Comparison of ENCODE assay signal across 2 cellular contexts in the genomic region with DNA sequence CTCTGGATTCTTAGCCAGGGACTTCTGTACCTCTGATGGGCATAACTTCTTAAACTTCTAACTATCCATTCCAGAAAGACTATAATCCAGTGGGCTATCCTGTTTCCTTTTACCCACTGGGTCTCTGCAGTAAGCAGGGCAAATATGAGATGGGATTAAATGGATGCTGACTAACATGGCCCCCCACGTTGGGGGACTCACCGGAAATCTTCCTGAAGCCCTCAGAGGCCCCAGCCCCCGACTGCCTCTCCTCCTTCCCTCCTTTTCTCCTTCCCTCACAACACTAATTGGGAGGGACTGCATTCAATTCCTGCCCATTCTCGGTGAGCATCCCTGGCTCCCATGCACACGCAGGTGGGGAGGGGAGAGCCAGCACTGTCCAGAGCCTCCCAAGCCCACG.
TF ChIP-seq lines count a peak whose summit lies in the region.

No MANE protein-coding gene starts in this region.

TF ChIP-seq in SK-N-SH, 30 proteins besides CTCF, POLR2A, EP300 and RAD21 (continued from another document):
- TF ChIP-seq, protein P1, sequence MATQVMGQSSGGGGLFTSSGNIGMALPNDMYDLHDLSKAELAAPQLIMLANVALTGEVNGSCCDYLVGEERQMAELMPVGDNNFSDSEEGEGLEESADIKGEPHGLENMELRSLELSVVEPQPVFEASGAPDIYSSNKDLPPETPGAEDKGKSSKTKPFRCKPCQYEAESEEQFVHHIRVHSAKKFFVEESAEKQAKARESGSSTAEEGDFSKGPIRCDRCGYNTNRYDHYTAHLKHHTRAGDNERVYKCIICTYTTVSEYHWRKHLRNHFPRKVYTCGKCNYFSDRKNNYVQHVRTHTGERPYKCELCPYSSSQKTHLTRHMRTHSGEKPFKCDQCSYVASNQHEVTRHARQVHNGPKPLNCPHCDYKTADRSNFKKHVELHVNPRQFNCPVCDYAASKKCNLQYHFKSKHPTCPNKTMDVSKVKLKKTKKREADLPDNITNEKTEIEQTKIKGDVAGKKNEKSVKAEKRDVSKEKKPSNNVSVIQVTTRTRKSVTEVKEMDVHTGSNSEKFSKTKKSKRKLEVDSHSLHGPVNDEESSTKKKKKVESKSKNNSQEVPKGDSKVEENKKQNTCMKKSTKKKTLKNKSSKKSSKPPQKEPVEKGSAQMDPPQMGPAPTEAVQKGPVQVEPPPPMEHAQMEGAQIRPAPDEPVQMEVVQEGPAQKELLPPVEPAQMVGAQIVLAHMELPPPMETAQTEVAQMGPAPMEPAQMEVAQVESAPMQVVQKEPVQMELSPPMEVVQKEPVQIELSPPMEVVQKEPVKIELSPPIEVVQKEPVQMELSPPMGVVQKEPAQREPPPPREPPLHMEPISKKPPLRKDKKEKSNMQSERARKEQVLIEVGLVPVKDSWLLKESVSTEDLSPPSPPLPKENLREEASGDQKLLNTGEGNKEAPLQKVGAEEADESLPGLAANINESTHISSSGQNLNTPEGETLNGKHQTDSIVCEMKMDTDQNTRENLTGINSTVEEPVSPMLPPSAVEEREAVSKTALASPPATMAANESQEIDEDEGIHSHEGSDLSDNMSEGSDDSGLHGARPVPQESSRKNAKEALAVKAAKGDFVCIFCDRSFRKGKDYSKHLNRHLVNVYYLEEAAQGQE (IDR thresholded peaks at IDR 0.05; ENCODE audit: low read depth, low read length) = no peak
- TF ChIP-seq IRF3 (IDR thresholded peaks at IDR 0.05; ENCODE audit: low read depth, low read length) (no peak), GABPA (IDR thresholded peaks at IDR 0.05; ENCODE audit: low read depth) (no peak)
- TF ChIP-seq, protein P2, sequence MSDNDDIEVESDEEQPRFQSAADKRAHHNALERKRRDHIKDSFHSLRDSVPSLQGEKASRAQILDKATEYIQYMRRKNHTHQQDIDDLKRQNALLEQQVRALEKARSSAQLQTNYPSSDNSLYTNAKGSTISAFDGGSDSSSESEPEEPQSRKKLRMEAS (IDR thresholded peaks at IDR 0.05; ENCODE audit: low read depth) = no peak
TF ChIP-seq in SK-N-SH: peak in this region for 0.

TF ChIP-seq in SK-N-SH treated with all-trans-retinoic acid at 6 μM for 48 hours, 23 proteins besides CTCF, POLR2A, EP300 and RAD21 (continued from another document):
- TF ChIP-seq CSRNP3 (CRISPR knock-in tag; IDR thresholded peaks at IDR 0.05) (no peak), ESRRG (CRISPR knock-in tag; IDR thresholded peaks at IDR 0.05) (no peak), ARNTL (CRISPR knock-in tag; IDR thresholded peaks at IDR 0.05; ENCODE audit: borderline replicate concordance, low read depth) (no peak), GLIS3 (CRISPR knock-in tag; IDR thresholded peaks at IDR 0.05) (no peak), ISL1 (CRISPR knock-in tag; IDR thresholded peaks at IDR 0.05) (no peak), OSR1 (CRISPR knock-in tag; IDR thresholded peaks at IDR 0.05) (no peak), ZNF565 (CRISPR knock-in tag; conservative IDR thresholded peaks at IDR 0.05; ENCODE audit: low read depth) (no peak), ZFP30 (CRISPR knock-in tag; IDR thresholded peaks at IDR 0.05) (no peak), BACH2 (CRISPR knock-in tag; IDR thresholded peaks at IDR 0.05; ENCODE audit: borderline replicate concordance) (no peak), ZNF70 (CRISPR knock-in tag; IDR thresholded peaks at IDR 0.05) (no peak), ZC3H10 (CRISPR knock-in tag; IDR thresholded peaks at IDR 0.05) (no peak), CSDC2 (CRISPR knock-in tag; IDR thresholded peaks at IDR 0.05) (no peak), RARB (CRISPR knock-in tag; IDR thresholded peaks at IDR 0.05) (no peak), ZNF8 (CRISPR knock-in tag; IDR thresholded peaks at IDR 0.05) (no peak), SNAI2 (CRISPR knock-in tag; IDR thresholded peaks at IDR 0.05) (no peak)
